ENCODE assay signal across 9 cellular contexts in the genomic region with DNA sequence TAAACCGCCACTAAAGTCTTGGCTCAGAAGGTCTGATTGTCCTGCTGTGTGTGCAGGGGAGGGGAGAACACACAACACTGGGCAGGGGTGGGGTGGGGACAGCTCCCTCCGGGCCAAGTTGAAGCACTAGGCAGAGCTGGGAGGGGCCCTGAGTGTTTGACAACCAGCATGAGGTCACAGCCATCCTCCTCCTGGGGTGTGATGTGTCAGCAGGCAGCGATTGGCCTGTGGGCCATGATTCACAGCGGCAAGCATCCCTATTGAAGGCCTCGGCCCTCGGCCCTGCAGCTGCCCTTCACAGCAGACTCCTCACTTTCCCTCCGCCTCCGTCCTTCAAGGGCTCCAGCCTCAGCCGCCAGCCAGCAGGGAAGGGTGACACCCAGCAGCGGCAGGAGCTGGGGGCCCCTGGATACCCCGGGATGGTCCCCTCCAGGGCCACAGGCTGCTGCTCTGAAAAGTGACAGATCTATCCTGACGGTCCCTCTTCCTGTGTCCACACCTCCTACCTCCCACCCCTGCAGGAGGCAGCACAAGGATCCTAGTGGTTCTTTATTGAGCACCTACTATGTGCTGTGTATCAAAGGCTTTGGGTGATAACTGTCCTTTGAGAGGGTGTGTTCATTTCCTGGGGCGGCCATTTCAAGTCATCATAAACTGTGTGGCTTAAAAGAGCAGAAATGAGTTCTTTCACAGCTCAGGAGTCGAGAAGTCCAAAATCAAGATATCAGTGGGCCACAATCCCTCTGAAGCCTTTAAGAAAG.
DNase-seq lines count a peak whose midpoint lies in the region; ATAC-seq and TF ChIP-seq lines count a peak whose summit lies in the region.
"Had no signal": no experiment of that assay in that cellular context is flagged by ENCODE, and none has a peak within 500 bp of the region (broad histone marks: within the 10 kb centered on the region; RNA-seq: fewer than 3 reads in every experiment).

No MANE protein-coding gene starts in this region.

- DNase-seq in activated CD8-positive, alpha-beta T cell treated with anti-CD3 and anti-CD28 coated beads for 36 hours, result peak; percentile 28
- DNase-seq in activated CD8-positive, alpha-beta T cell treated with anti-CD3 and anti-CD28 coated beads, Interleukin-2, amount 10 ng/mL, durations not matched to agents 7 days and 5 days, result no peak
- DNase-seq in heart right ventricle, result peak; percentile 59 to 60
- DNase-seq in testis, result peak; percentile 29
- no peak for DNase-seq in CD4-positive, alpha-beta memory T cell
- DNase-seq in activated effector memory CD4-positive, alpha-beta T cell treated with anti-CD3 and anti-CD28 coated beads, Interleukin-2, amount 50 U/mL, for 16 hours, result no peak
- DNase-seq in G401 (ENCODE audit: low spot score), result no peak

- H3K4me3 Mint-ChIP-seq in activated CD8-positive, alpha-beta T cell treated with anti-CD3 and anti-CD28 coated beads for 36 hours, result no peak overlapping the region
- no peak overlapping the region for H3K4me3 Mint-ChIP-seq in activated CD8-positive, alpha-beta T cell treated with anti-CD3 and anti-CD28 coated beads, Interleukin-2, amount 10 ng/mL, durations not matched to agents 7 days and 5 days
- H3K4me3 Mint-ChIP-seq in CD4-positive, alpha-beta memory T cell, result no peak overlapping the region
- H3K4me3 Mint-ChIP-seq: memory B cell had no signal

- in situ Hi-C loops in G401 (cut with HindIII; ENCODE audit: low sequenced_read_pairs), result no loop called here

- no peaks in the 10 kb centered on the region for H3K36me3 Mint-ChIP-seq in activated CD8-positive, alpha-beta T cell treated with anti-CD3 and anti-CD28 coated beads for 36 hours (ENCODE audit: low read depth)
- H3K36me3 Mint-ChIP-seq in activated CD8-positive, alpha-beta T cell treated with anti-CD3 and anti-CD28 coated beads, Interleukin-2, amount 10 ng/mL, durations not matched to agents 7 days and 5 days (ENCODE audit: low read depth), result no peaks in the 10 kb centered on the region
- H3K36me3 Mint-ChIP-seq in CD4-positive, alpha-beta memory T cell, result no peaks in the 10 kb centered on the region

- peaks cover 0 to 15% (median 0%) of the 10 kb centered on the region in 7 donors for H3K27me3 ChIP-seq in heart right ventricle
- H3K27me3 ChIP-seq in testis, result no peaks in the 10 kb centered on the region
- H3K27me3 ChIP-seq in CD4-positive, alpha-beta memory T cell (ENCODE audit: insufficient read depth, low read length), result no peaks in the 10 kb centered on the region

- POLR2A ChIA-PET in activated CD8-positive, alpha-beta T cell treated with anti-CD3 and anti-CD28 coated beads for 36 hours (lab: Charles Lee), result no interaction called here
- POLR2A ChIA-PET in activated CD8-positive, alpha-beta T cell treated with anti-CD3 and anti-CD28 coated beads, Interleukin-2, amount 10 ng/mL, durations not matched to agents 7 days and 5 days (lab: Charles Lee), result no interaction called here
- POLR2A ChIA-PET in CD4-positive, alpha-beta memory T cell (lab: Charles Lee; ENCODE audit: partially characterized antibody), result no interaction called here

- CTCF ChIA-PET in activated CD8-positive, alpha-beta T cell treated with anti-CD3 and anti-CD28 coated beads for 36 hours (lab: Charles Lee), result interaction anchor here (2.1 to 3.2 kb wide), 3 partner anchors 18 to 184 kb away, joined by 6 to 13 read pairs (median 9); no protein-coding TSS in a partner anchor
- CTCF ChIA-PET in activated CD8-positive, alpha-beta T cell treated with anti-CD3 and anti-CD28 coated beads, Interleukin-2, amount 10 ng/mL, durations not matched to agents 7 days and 5 days (lab: Charles Lee), result no interaction called here
- CTCF ChIA-PET in CD4-positive, alpha-beta memory T cell (lab: Charles Lee; ENCODE audit: partially characterized antibody), result interaction anchor here (1.2 kb wide), 1 partner anchor 184 kb away, joined by 5 read pairs; no protein-coding TSS in a partner anchor

- TF ChIP-seq POLR2A in testis (IDR thresholded peaks at IDR 0.05), result no peak

- H3K27ac Mint-ChIP-seq in activated CD8-positive, alpha-beta T cell treated with anti-CD3 and anti-CD28 coated beads for 36 hours, result no peak overlapping the region
- H3K27ac Mint-ChIP-seq in activated CD8-positive, alpha-beta T cell treated with anti-CD3 and anti-CD28 coated beads, Interleukin-2, amount 10 ng/mL, durations not matched to agents 7 days and 5 days, result no peak overlapping the region
- H3K27ac Mint-ChIP-seq in CD4-positive, alpha-beta memory T cell, result no peak overlapping the region
- H3K27ac Mint-ChIP-seq: memory B cell had no signal

- peak; percentile 64 for ATAC-seq in activated CD8-positive, alpha-beta T cell treated with anti-CD3 and anti-CD28 coated beads for 36 hours
- no peak for ATAC-seq in activated CD8-positive, alpha-beta T cell treated with anti-CD3 and anti-CD28 coated beads, Interleukin-2, amount 10 ng/mL, durations not matched to agents 7 days and 5 days
- ATAC-seq in SK-N-SH treated with all-trans-retinoic acid at 6 μM for 48 hours, result peak; percentile 98
- peak; percentile 80 to 95 (median 86) for ATAC-seq in heart right ventricle

- intact Hi-C loops in activated CD8-positive, alpha-beta T cell treated with anti-CD3 and anti-CD28 coated beads for 36 hours (cut with micrococcal nuclease), result no loop called here
- intact Hi-C loops in heart right ventricle (cut with DNase I) (no loop called here), testis (cut with DNase I; ENCODE audit: low total_unique reads) (no loop called here)
- intact Hi-C loops in CD4-positive, alpha-beta memory T cell (cut with micrococcal nuclease), result no loop called here

- no peak for TF ChIP-seq CTCF in activated CD8-positive, alpha-beta T cell treated with anti-CD3 and anti-CD28 coated beads for 36 hours (IDR thresholded peaks at IDR 0.05)
- TF ChIP-seq CTCF in heart right ventricle (IDR thresholded peaks at IDR 0.05), result no peak
- TF ChIP-seq CTCF in testis (IDR thresholded peaks at IDR 0.05), result no peak

- H3K36me3 ChIP-seq in heart right ventricle (no peaks in the 10 kb centered on the region), testis (ENCODE audit: low read depth, missing control alignments) (no peaks in the 10 kb centered on the region)
- H3K36me3 ChIP-seq in CD4-positive, alpha-beta memory T cell (ENCODE audit: insufficient read depth, low read length), result no peaks in the 10 kb centered on the region

- no peaks in the 10 kb centered on the region for H3K9me3 ChIP-seq in heart right ventricle
- H3K9me3 ChIP-seq in testis, result no peaks in the 10 kb centered on the region
- no peaks in the 10 kb centered on the region for H3K9me3 ChIP-seq in CD4-positive, alpha-beta memory T cell (ENCODE audit: control insufficient read depth in 1 of 2, low read length in 2 of 2)

- H3K4me1 Mint-ChIP-seq in activated CD8-positive, alpha-beta T cell treated with anti-CD3 and anti-CD28 coated beads for 36 hours (ENCODE audit: low read depth), result no peaks in the 10 kb centered on the region
- H3K4me1 Mint-ChIP-seq in activated CD8-positive, alpha-beta T cell treated with anti-CD3 and anti-CD28 coated beads, Interleukin-2, amount 10 ng/mL, durations not matched to agents 7 days and 5 days (ENCODE audit: low read depth), result no peaks in the 10 kb centered on the region
- H3K4me1 Mint-ChIP-seq in CD4-positive, alpha-beta memory T cell, result no peaks in the 10 kb centered on the region

- H3K27ac ChIP-seq in heart right ventricle (peak overlapping the region in 2 of 10 donors; percentile 4 to 40), testis (no peak overlapping the region)
- H3K27ac ChIP-seq in CD4-positive, alpha-beta memory T cell (ENCODE audit: low read depth, low read length), result no peak overlapping the region

- WGBS in heart right ventricle, 2 donors, result 43 to 45% methylated on average over 14 of the region's 14 CpGs
- 75 to 77% methylated on average over 11 to 14 of the region's 14 CpGs for WGBS in testis, 2 donors

- H3K4me1 ChIP-seq in heart right ventricle (peaks cover 0 to 5% (median 0%) of the 10 kb centered on the region in 9 donors), testis (no peaks in the 10 kb centered on the region)
- H3K4me1 ChIP-seq in CD4-positive, alpha-beta memory T cell (ENCODE audit: insufficient read depth, low read length), result no peaks in the 10 kb centered on the region

- H3K9me3 Mint-ChIP-seq in activated CD8-positive, alpha-beta T cell treated with anti-CD3 and anti-CD28 coated beads for 36 hours, result no peaks in the 10 kb centered on the region
- H3K9me3 Mint-ChIP-seq in activated CD8-positive, alpha-beta T cell treated with anti-CD3 and anti-CD28 coated beads, Interleukin-2, amount 10 ng/mL, durations not matched to agents 7 days and 5 days (ENCODE audit: insufficient read depth), result no peaks in the 10 kb centered on the region
- H3K9me3 Mint-ChIP-seq in CD4-positive, alpha-beta memory T cell, result no peaks in the 10 kb centered on the region
- H3K9me3 Mint-ChIP-seq: memory B cell had no signal

- H3K4me3 ChIP-seq in heart right ventricle (no peak overlapping the region), testis (no peak overlapping the region)
- H3K4me3 ChIP-seq in CD4-positive, alpha-beta memory T cell (ENCODE audit: low read length in 2 of 2), result no peak overlapping the region

- peaks cover 6% of the 10 kb centered on the region for H3K27me3 Mint-ChIP-seq in activated CD8-positive, alpha-beta T cell treated with anti-CD3 and anti-CD28 coated beads for 36 hours
- H3K27me3 Mint-ChIP-seq in activated CD8-positive, alpha-beta T cell treated with anti-CD3 and anti-CD28 coated beads, Interleukin-2, amount 10 ng/mL, durations not matched to agents 7 days and 5 days (ENCODE audit: low read depth), result peaks cover 2% of the 10 kb centered on the region
- peaks cover 14 to 15% of the 10 kb centered on the region in 2 donors for H3K27me3 Mint-ChIP-seq in CD4-positive, alpha-beta memory T cell

TF ChIP-seq in SK-N-SH treated with all-trans-retinoic acid at 6 μM for 48 hours, 23 proteins besides CTCF, POLR2A, EP300 and RAD21:
- no peak for TF ChIP-seq ZFP30 (CRISPR knock-in tag; IDR thresholded peaks at IDR 0.05)
TF ChIP-seq in SK-N-SH treated with all-trans-retinoic acid at 6 μM for 48 hours: peak in this region for 0.

Comparison
In these comparisons a context has a peak if more than half of its experiments do, and no peak if none do; other contexts are left out.
1. DNase-seq: peak in activated CD8-positive, alpha-beta T cell treated with anti-CD3 and anti-CD28 coated beads for 36 hours (single experiment), heart right ventricle (2 of 2) and testis (single experiment); none in activated CD8-positive, alpha-beta T cell treated with anti-CD3 and anti-CD28 coated beads, Interleukin-2, amount 10 ng/mL, durations not matched to agents 7 days and 5 days (single experiment), CD4-positive, alpha-beta memory T cell (0 of 5), activated effector memory CD4-positive, alpha-beta T cell treated with anti-CD3 and anti-CD28 coated beads, Interleukin-2, amount 50 U/mL, for 16 hours (single experiment) and G401 (single experiment).